Comparison of ENCODE assay signal across 1 cellular context in the genomic region with DNA sequence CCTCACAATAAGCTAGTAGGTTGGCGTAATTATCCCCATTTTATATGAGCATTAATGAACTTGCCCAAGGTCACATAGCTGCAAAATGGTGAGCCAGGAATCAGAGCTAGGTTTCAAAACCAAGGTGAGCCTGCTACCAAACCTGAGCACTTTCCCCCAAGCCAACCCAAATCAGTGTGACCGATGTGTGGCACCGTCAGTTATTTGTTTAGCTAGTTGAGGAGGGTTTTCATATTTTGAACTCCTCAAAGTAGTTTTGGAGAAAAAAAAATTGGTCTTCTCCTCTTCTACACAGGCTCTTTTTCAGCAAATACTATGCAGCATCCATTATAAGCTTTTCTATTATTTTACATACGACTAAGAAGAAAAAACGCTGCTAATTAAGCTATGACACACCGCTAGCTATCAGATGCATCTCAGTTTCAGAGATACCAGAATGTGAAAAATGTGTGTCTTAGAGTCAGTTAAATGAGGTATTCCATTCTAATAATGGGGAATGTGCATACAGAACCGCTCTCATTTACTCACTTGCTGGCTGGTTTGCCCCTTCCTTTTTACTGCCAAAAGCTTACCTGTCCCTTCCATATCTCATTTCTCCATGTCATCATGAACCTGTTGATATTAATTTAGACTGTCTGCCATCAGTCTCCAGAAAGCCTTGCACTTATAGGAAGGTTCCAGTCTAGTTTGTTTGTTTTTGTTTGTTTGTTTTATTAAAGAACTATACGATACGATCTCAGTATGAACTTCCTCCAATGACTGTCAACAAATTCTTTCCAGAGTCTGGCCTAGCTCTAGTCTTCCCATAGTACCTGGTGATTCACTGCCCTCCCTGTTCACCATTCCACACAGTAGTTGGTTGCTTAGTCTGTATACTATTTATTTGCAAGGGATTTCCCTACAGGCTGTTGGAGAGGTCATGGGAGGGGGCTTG.
TF ChIP-seq lines count a peak whose summit lies in the region.

No MANE protein-coding gene starts in this region.

TF ChIP-seq in HepG2, 621 proteins besides CTCF, POLR2A, EP300 and RAD21:
- TF ChIP-seq RBAK (CRISPR knock-in tag; IDR thresholded peaks at IDR 0.05) (no peak), RFX5 (IDR thresholded peaks at IDR 0.05; ENCODE audit: low read depth, low read length) (peak; percentile 83), HDAC6 (IDR thresholded peaks at IDR 0.05; ENCODE audit: low read depth, low read length) (no peak)
